Comparison of ENCODE assay signal across 14 cellular contexts in genomic region chr3:80190051-80190450, GRCh38.
DNase-seq lines count a peak whose midpoint lies in the region; ATAC-seq and TF ChIP-seq lines count a peak whose summit lies in the region.
"Had no signal": no experiment of that assay in that cellular context is flagged by ENCODE, and none has a peak within 500 bp of the region (broad histone marks: within the 10 kb centered on the region; RNA-seq: fewer than 3 reads in every experiment).

No MANE protein-coding gene starts in this region.

- no peaks in the 10 kb centered on the region for H3K9me3 ChIP-seq in Panc1 (ENCODE audit: control insufficient read depth, insufficient read depth, low read depth, low read length)
- no peaks in the 10 kb centered on the region for H3K9me3 ChIP-seq in endodermal cell (ENCODE audit: control insufficient read depth, low read length)
- H3K9me3 ChIP-seq in body of pancreas, result no peaks in the 10 kb centered on the region
- no peaks in the 10 kb centered on the region for H3K9me3 ChIP-seq in esophagus squamous epithelium

- TF ChIP-seq POLR2A in body of pancreas (IDR thresholded peaks at IDR 0.05), result no peak
- TF ChIP-seq POLR2A in esophagus squamous epithelium (IDR thresholded peaks at IDR 0.05), result no peak

- H3K27me3 ChIP-seq in Panc1 (ENCODE audit: control insufficient read depth, insufficient read depth, low read length), result no peaks in the 10 kb centered on the region
- H3K27me3 ChIP-seq in endodermal cell (ENCODE audit: control insufficient read depth, insufficient read depth, low read length, poor library complexity, severe bottlenecking), result no peaks in the 10 kb centered on the region
- no peaks in the 10 kb centered on the region for H3K27me3 ChIP-seq in body of pancreas
- no peaks in the 10 kb centered on the region for H3K27me3 ChIP-seq in esophagus squamous epithelium

- H3K9ac ChIP-seq in endodermal cell (ENCODE audit: extremely low read depth, low read length, poor library complexity, severe bottlenecking), result no peak overlapping the region

- peak overlapping the region; percentile 57 for H3K27ac ChIP-seq in Panc1 (ENCODE audit: low read length)
- H3K27ac ChIP-seq in endodermal cell (ENCODE audit: low read depth, low read length), result peak overlapping the region; percentile 51
- H3K27ac ChIP-seq in body of pancreas, result no peak overlapping the region
- no peak overlapping the region for H3K27ac ChIP-seq in esophagus squamous epithelium

- H3K4me1 ChIP-seq in Panc1 (ENCODE audit: control insufficient read depth, insufficient read depth, low read length) (no peaks in the 10 kb centered on the region; the same call in 1 of the 2 replicates), endodermal cell (ENCODE audit: control insufficient read depth, insufficient read depth, low read length) (no peaks in the 10 kb centered on the region), body of pancreas (no peaks in the 10 kb centered on the region), esophagus squamous epithelium (no peaks in the 10 kb centered on the region)

- CTCF ChIA-PET in Panc1 (lab: Charles Lee), result no interaction called here

- H3K4me3 ChIP-seq in Panc1 (ENCODE audit: low read depth in 2 of 2, low read length in 2 of 2) (no peak overlapping the region), endodermal cell (ENCODE audit: low read length) (no peak overlapping the region), body of pancreas (no peak overlapping the region), esophagus squamous epithelium (no peak overlapping the region)

- TF ChIP-seq CTCF in Panc1 (IDR thresholded peaks at IDR 0.05), result no peak
- TF ChIP-seq CTCF in endodermal cell (conservative IDR thresholded peaks at IDR 0.05), result no peak
- no peak for TF ChIP-seq CTCF in nephron (IDR thresholded peaks at IDR 0.05; ENCODE audit: unreplicated experiment in 3 of 3)
- TF ChIP-seq CTCF in body of pancreas (IDR thresholded peaks at IDR 0.05), result no peak
- TF ChIP-seq CTCF in esophagus squamous epithelium (IDR thresholded peaks at IDR 0.05), result no peak

- WGBS in endodermal cell (ENCODE audit: insufficient coverage in 1 of 2, insufficient read length in 1 of 2), 2 experiments, result 24 to 61% methylated on average over 2 to 3 of the region's 3 CpGs
- 1 to 11% methylated on average over 3 of the region's 3 CpGs for WGBS in body of pancreas, 2 donors
- WGBS in esophagus squamous epithelium, 2 donors, result 3 to 5% methylated on average over 3 of the region's 3 CpGs

- peak; percentile 79 for ATAC-seq in Panc1
- no peak for ATAC-seq in body of pancreas
- ATAC-seq in left lobe of liver, result no peak
- ATAC-seq: effector memory CD8-positive, alpha-beta T cell had no signal

- peak overlapping the region; percentile 2 for H3K27ac Mint-ChIP-seq in endodermal cell
- H3K27ac Mint-ChIP-seq in nephron, result peak overlapping the region; percentile 16 to 67 (median 47)
- H3K27ac Mint-ChIP-seq: effector memory CD8-positive, alpha-beta T cell had no signal

- intact Hi-C loops in Panc1 (cut with micrococcal nuclease; ENCODE audit: unreplicated experiment) (no loop called here), body of pancreas (cut with DNase I) (no loop called here), esophagus squamous epithelium (cut with DNase I) (no loop called here)

- no TSS peak for BruUV-seq in Panc1 (replicated peaks; lab: Mats Ljungman, UMichigan)

- H3K36me3 ChIP-seq in Panc1 (ENCODE audit: control insufficient read depth, insufficient read depth, low read length) (no peaks in the 10 kb centered on the region), endodermal cell (ENCODE audit: control insufficient read depth, insufficient read depth, low read length) (no peaks in the 10 kb centered on the region), body of pancreas (replicated peaks in 1 of 2; ENCODE audit: insufficient read depth in 1 of 2, low read depth in 2 of 2) (no peaks in the 10 kb centered on the region), esophagus squamous epithelium (no peaks in the 10 kb centered on the region)

- peak; percentile 82 for DNase-seq in ELR (ENCODE audit: low read depth)
- DNase-seq in Panc1 (ENCODE audit: low read depth, low spot score), result peak; percentile 72
- DNase-seq in endodermal cell, result no peak
- no peak for DNase-seq in hepatic stellate cell (ENCODE audit: low spot score)
- DNase-seq in body of pancreas, result no peak
- no peak for DNase-seq in left lobe of liver (ENCODE audit: low spot score)
- DNase-seq in esophagus squamous epithelium (lab: John Stamatoyannopoulos, UW), result no peak
- DNase-seq: activated CD4-positive, CD25-positive, alpha-beta regulatory T cell treated with anti-CD3 and anti-CD28 coated beads, Interleukin-2, amount 50 U/mL, for 72 hours; activated naive CD4-positive, alpha-beta T cell; effector memory CD8-positive, alpha-beta T cell; NCI-H146; stimulated activated CD4-positive, alpha-beta T cell treated with anti-CD3 and anti-CD28 coated beads, Interleukin-12 subunit alpha, Interleukin-12 subunit beta, amount 100 ng/mL, for 4 hours; stimulated activated naive CD4-positive, alpha-beta T cell had no signal

- POLR2A ChIA-PET in Panc1 (lab: Charles Lee), result no interaction called here

- in situ Hi-C loops in Panc1 (cut with HindIII; ENCODE audit: low pct_unique_long_range_greater_than_20kb, low sequenced_read_pairs), result no loop called here

- H3K27me3 Mint-ChIP-seq in endodermal cell (ENCODE audit: insufficient read depth) (no peaks in the 10 kb centered on the region), nephron (ENCODE audit: low read depth) (peaks cover 4% of the 10 kb centered on the region)
- H3K27me3 Mint-ChIP-seq: effector memory CD8-positive, alpha-beta T cell had no signal

- H3K36me3 Mint-ChIP-seq in endodermal cell (ENCODE audit: low read depth), result no peaks in the 10 kb centered on the region
- no peaks in the 10 kb centered on the region for H3K36me3 Mint-ChIP-seq in nephron (ENCODE audit: low read depth)

- no peaks in the 10 kb centered on the region for H3K9me3 Mint-ChIP-seq in endodermal cell
- H3K9me3 Mint-ChIP-seq in nephron, result peaks cover 5% of the 10 kb centered on the region

- H3K4me1 Mint-ChIP-seq in endodermal cell (peaks cover 9% of the 10 kb centered on the region), nephron (peaks cover 11% of the 10 kb centered on the region)

- H3K4me3 Mint-ChIP-seq in endodermal cell (no peak overlapping the region), nephron (no peak overlapping the region)
- H3K4me3 Mint-ChIP-seq: effector memory CD8-positive, alpha-beta T cell had no signal

Comparison
In these comparisons a context has a peak if more than half of its experiments do, and no peak if none do; other contexts are left out.
1. DNase-seq: peak in ELR (single experiment) and Panc1 (single experiment); none in endodermal cell (single experiment), hepatic stellate cell (single experiment), body of pancreas (0 of 4), left lobe of liver (single experiment) and esophagus squamous epithelium (single experiment).
2. H3K27ac ChIP-seq: peak in Panc1 (single experiment) and endodermal cell (single experiment); none in body of pancreas (0 of 4) and esophagus squamous epithelium (0 of 4).